ENCODE assay signal across 8 cellular contexts in genomic region chr17:81702934-81703746, GRCh38. TPM values are rescaled to one million over a fixed set of nuclear protein-coding genes. Genes with fewer than 3 reads are reported as not detected.
DNase-seq lines count a peak whose midpoint lies in the region; ATAC-seq, FAIRE-seq and TF ChIP-seq lines count a peak whose summit lies in the region.

TSS of gene MRPL12 (plus strand) at chr17:81703367. CDS start at chr17:81703502, 135 bp downstream.

- H3K9me3 Mint-ChIP-seq in dendritic cell treated with granulocyte-macrophage colony-stimulating factor and Interleukin-4, amounts not matched to agents 40 ng/mL and 50 ng/mL, for 4 days: no peaks in the 10 kb centered on the region

- peak within 1 kb of the TSS; percentile 94 for H3K27ac Mint-ChIP-seq in dendritic cell treated with granulocyte-macrophage colony-stimulating factor and Interleukin-4, amounts not matched to agents 40 ng/mL and 50 ng/mL, for 4 days

- FAIRE-seq in GM19239 (lab: Jason Lieb, UNC): peak; percentile 91

- DNase-seq in BJ (ENCODE audit: low read depth) (peak; percentile 49), GM19239 (ENCODE audit: insufficient read length, low spot score) (peak; percentile 100), NCI-H526 treated with DMSO at 0.1 percent for 48 hours (lab: John Stamatoyannopoulos, UW) (peak; percentile 87), left lung (peak; percentile 95 to 98)
- DNase-seq in activated CD4-positive, alpha-beta T cell treated with anti-CD3 and anti-CD28 coated beads, Interleukin-2, amount 50 U/mL, for 1 hour: peak; percentile 85
- DNase-seq in stimulated activated CD4-positive, alpha-beta T cell treated with anti-CD3 and anti-CD28 coated beads, Interleukin-2, amount 100 ng/mL, for 4 hours (ENCODE audit: low read depth): peak; percentile 82

- POLR2A ChIA-PET in BJ (lab: Charles Lee): interaction anchor here (0.6 kb wide), 1 partner anchor 9 kb away, joined by 11 read pairs; no protein-coding TSS in a partner anchor

- H3K4me1 ChIP-seq in left lung: peaks cover 12 to 36% of the 10 kb centered on the region in 2 donors

- intact Hi-C loops in dendritic cell treated with granulocyte-macrophage colony-stimulating factor and Interleukin-4, amounts not matched to agents 40 ng/mL and 50 ng/mL, for 4 days (cut with micrococcal nuclease): loop anchor here (1.0 kb wide), 2 partner anchors 9 to 21 kb away; partner anchors contain the start of gene SLC25A10
- intact Hi-C loops in left lung (cut with DNase I): no loop called here

- H3K27ac ChIP-seq in left lung: peak within 1 kb of the TSS; percentile 86 to 94

- ATAC-seq in HG03457 (IDR thresholded peaks at IDR 0.05; ENCODE audit: unreplicated experiment) (peak; percentile 41), left lung (peak; percentile 96)

- H3K27me3 Mint-ChIP-seq in dendritic cell treated with granulocyte-macrophage colony-stimulating factor and Interleukin-4, amounts not matched to agents 40 ng/mL and 50 ng/mL, for 4 days: no peaks in the 10 kb centered on the region

- H3K4me3 ChIP-seq in BJ (ENCODE audit: low read depth, low read length) (peak within 1 kb of the TSS; percentile 62), left lung (peak within 1 kb of the TSS; percentile 91 to 97)

- no peaks in the 10 kb centered on the region for H3K9me3 ChIP-seq in left lung

- H3K36me3 ChIP-seq in BJ (ENCODE audit: control insufficient read depth, insufficient read depth, low read length) (peaks cover 36% of the 10 kb centered on the region), left lung (peaks cover 0 to 67% of the 10 kb centered on the region in 2 donors)

- H3K36me3 Mint-ChIP-seq in dendritic cell treated with granulocyte-macrophage colony-stimulating factor and Interleukin-4, amounts not matched to agents 40 ng/mL and 50 ng/mL, for 4 days (ENCODE audit: low read depth): peaks cover 92% of the 10 kb centered on the region

- CTCF ChIA-PET in BJ (lab: Yijun Ruan, JAX): interaction anchor here (0.8 to 1.3 kb wide), 3 partner anchors 11 to 20 kb away, joined by 3 read pairs; partner anchors contain the start of genes ARL16 and HGS

- no peaks in the 10 kb centered on the region for H3K27me3 ChIP-seq in BJ (ENCODE audit: control insufficient read depth, insufficient read depth, low read length)
- H3K27me3 ChIP-seq in left lung: no peaks in the 10 kb centered on the region

- peak within 1 kb of the TSS; percentile 98 for H3K4me3 Mint-ChIP-seq in dendritic cell treated with granulocyte-macrophage colony-stimulating factor and Interleukin-4, amounts not matched to agents 40 ng/mL and 50 ng/mL, for 4 days

- peak; percentile 25 for TF ChIP-seq CTCF in BJ (IDR thresholded peaks at IDR 0.05; ENCODE audit: insufficient read depth, low read depth, low read length)
- peak; percentile 12 to 50 for TF ChIP-seq CTCF in left lung (IDR thresholded peaks at IDR 0.05)

- peaks cover 37% of the 10 kb centered on the region for H3K4me1 Mint-ChIP-seq in dendritic cell treated with granulocyte-macrophage colony-stimulating factor and Interleukin-4, amounts not matched to agents 40 ng/mL and 50 ng/mL, for 4 days (ENCODE audit: low read depth)

RNA-seq across cellular contexts. Expression of gene MRPL12, which starts in this region (rescaled TPM):
- polyA plus RNA-seq in BJ (2011; rRNA removed): 56.2 and 63.0 TPM in 2 replicates
- 15.1 and 27.4 TPM in 2 replicates for polyA minus RNA-seq in BJ (2011; rRNA and poly(A)+ RNA removed)
- 10 to 100 TPM; 45.0 to 72.2 TPM for total RNA-seq in left lung

Comparison
In these comparisons a context has a peak if more than half of its experiments do, and no peak if none do; other contexts are left out.
1. Peak in every context shown above with its lines: DNase-seq, ATAC-seq, H3K4me3 ChIP-seq and H3K27ac ChIP-seq.
2. DNase-seq: peak in every context shown above with its lines; median percentile 100 in GM19239; 96 in left lung; 87 in NCI-H526 treated with DMSO at 0.1 percent for 48 hours; 85 in activated CD4-positive, alpha-beta T cell treated with anti-CD3 and anti-CD28 coated beads, Interleukin-2, amount 50 U/mL, for 1 hour; 82 in stimulated activated CD4-positive, alpha-beta T cell treated with anti-CD3 and anti-CD28 coated beads, Interleukin-2, amount 100 ng/mL, for 4 hours; 49 in BJ.